Comparison of ENCODE assay signal across 8 cellular contexts in the genomic region with DNA sequence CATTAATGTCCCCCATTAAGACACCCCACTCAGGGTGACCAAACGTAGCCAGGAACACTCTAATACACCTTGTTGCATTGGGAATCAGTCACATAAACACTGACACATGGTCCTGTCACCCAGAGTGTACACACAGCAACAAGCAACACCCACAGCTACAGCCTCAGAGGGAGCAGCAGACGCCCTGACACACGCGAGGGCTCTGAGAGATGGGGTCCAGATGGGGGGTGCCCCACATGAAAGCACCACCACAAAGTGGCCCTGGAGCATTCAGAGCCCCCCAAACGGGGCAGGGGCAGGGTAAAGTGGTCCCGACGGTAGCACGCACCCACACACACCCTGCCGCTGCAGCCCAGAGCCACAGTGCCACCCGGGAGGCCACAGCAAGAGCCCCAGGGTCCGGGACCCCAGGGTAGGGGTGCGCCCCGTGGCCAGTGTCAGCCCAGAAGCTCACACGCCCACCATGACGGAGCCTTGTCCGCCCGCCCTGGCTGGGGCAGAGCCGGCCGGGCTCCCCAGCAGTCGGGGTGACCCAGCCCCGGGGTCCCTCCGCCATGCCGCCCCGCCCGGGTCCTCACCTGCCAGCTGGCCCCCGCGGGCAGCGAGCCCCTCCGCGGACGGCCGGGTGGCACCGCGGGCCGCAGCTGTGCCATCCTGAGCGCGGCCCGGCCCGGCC. TPM values are rescaled to one million over a fixed set of nuclear protein-coding genes. Genes with fewer than 3 reads are reported as not detected.
DNase-seq lines count a peak whose midpoint lies in the region; ATAC-seq and TF ChIP-seq lines count a peak whose summit lies in the region.

No MANE protein-coding gene starts in this region.

- H3K4me1 Mint-ChIP-seq in stimulated activated naive CD8-positive, alpha-beta T cell treated with anti-CD3 and anti-CD28 coated beads, Interleukin-15, Interleukin-2, amounts not matched to agents 100 ng/mL and 50 ng/mL, for 24 hours (ENCODE audit: low read depth) = peaks cover 4% of the 10 kb centered on the region

- no peak for DNase-seq in stimulated activated naive CD8-positive, alpha-beta T cell treated with anti-CD3 and anti-CD28 coated beads, Interleukin-15, Interleukin-2, amounts not matched to agents 100 U/mL and 50 U/mL, for 24 hours
- DNase-seq in colonic mucosa = no peak
- DNase-seq in mucosa of descending colon = no peak
- no peak for DNase-seq in KBM-7
- DNase-seq in LoVo (ENCODE audit: low spot score) = no peak
- DNase-seq in NCI-H345 treated with DMSO at 0.1 percent for 48 hours (lab: John Stamatoyannopoulos, UW; ENCODE audit: unreplicated experiment) = no peak

- intact Hi-C loops in colonic mucosa (cut with DNase I) (no loop called here), mucosa of descending colon (cut with DNase I, micrococcal nuclease) (no loop called here)

- peak overlapping the region; percentile 18 to 66 for H3K9ac ChIP-seq in colonic mucosa (ENCODE audit: low read depth in 2 of 2, low read length in 2 of 2)

- H3K9me3 ChIP-seq in colonic mucosa (no peaks in the 10 kb centered on the region), mucosa of descending colon (no peaks in the 10 kb centered on the region)

- H3K36me3 ChIP-seq in colonic mucosa (no peaks in the 10 kb centered on the region), mucosa of descending colon (ENCODE audit: low read depth) (no peaks in the 10 kb centered on the region)

- ATAC-seq in stimulated activated naive CD8-positive, alpha-beta T cell treated with anti-CD3 and anti-CD28 coated beads, Interleukin-15, Interleukin-2, amounts not matched to agents 100 U/mL and 50 U/mL, for 24 hours = no peak
- ATAC-seq in mucosa of descending colon (no peak), GM21576 (IDR thresholded peaks at IDR 0.05; ENCODE audit: unreplicated experiment) (no peak)

- H3K4me1 ChIP-seq in colonic mucosa (no peaks in the 10 kb centered on the region), mucosa of descending colon (ENCODE audit: low read depth) (peaks cover 16% of the 10 kb centered on the region)

- H3K27me3 ChIP-seq in colonic mucosa = no peaks in the 10 kb centered on the region

- H3K9me3 Mint-ChIP-seq in stimulated activated naive CD8-positive, alpha-beta T cell treated with anti-CD3 and anti-CD28 coated beads, Interleukin-15, Interleukin-2, amounts not matched to agents 100 ng/mL and 50 ng/mL, for 24 hours = no peaks in the 10 kb centered on the region

- H3K27ac Mint-ChIP-seq in stimulated activated naive CD8-positive, alpha-beta T cell treated with anti-CD3 and anti-CD28 coated beads, Interleukin-15, Interleukin-2, amounts not matched to agents 100 ng/mL and 50 ng/mL, for 24 hours = no peak overlapping the region

- in situ Hi-C loops in KBM-7 (cut with MboI; ENCODE audit: low pct_unique_long_range_greater_than_20kb, low sequenced_read_pairs) = no loop called here

- no peak for TF ChIP-seq CTCF in colonic mucosa (IDR thresholded peaks at IDR 0.05)
- TF ChIP-seq CTCF in mucosa of descending colon (IDR thresholded peaks at IDR 0.05) = no peak

- peak overlapping the region; percentile 60 for H3K4me3 Mint-ChIP-seq in stimulated activated naive CD8-positive, alpha-beta T cell treated with anti-CD3 and anti-CD28 coated beads, Interleukin-15, Interleukin-2, amounts not matched to agents 100 ng/mL and 50 ng/mL, for 24 hours

- no peak overlapping the region for H3K27ac ChIP-seq in colonic mucosa

- H3K27me3 Mint-ChIP-seq in stimulated activated naive CD8-positive, alpha-beta T cell treated with anti-CD3 and anti-CD28 coated beads, Interleukin-15, Interleukin-2, amounts not matched to agents 100 ng/mL and 50 ng/mL, for 24 hours = peaks cover 21% of the 10 kb centered on the region

- H3K36me3 Mint-ChIP-seq in stimulated activated naive CD8-positive, alpha-beta T cell treated with anti-CD3 and anti-CD28 coated beads, Interleukin-15, Interleukin-2, amounts not matched to agents 100 ng/mL and 50 ng/mL, for 24 hours (ENCODE audit: low read depth) = no peaks in the 10 kb centered on the region

- peak overlapping the region; percentile 40 for H3K4me3 ChIP-seq in colonic mucosa
- peak overlapping the region; percentile 32 for H3K4me3 ChIP-seq in mucosa of descending colon

RNA-seq across cellular contexts. Expression of a gene that starts 47.3 kb away (rescaled TPM):
- total RNA-seq in colonic mucosa (10 to 100 TPM; 29.6 to 36.3 TPM), mucosa of descending colon (10 to 100 TPM; 15.7 to 59.6 (median 43.0) TPM)
